Comparison of ENCODE assay signal across 8 cellular contexts in genomic region chr1:100539836-100540536, GRCh38. TPM values are rescaled to one million over a fixed set of nuclear protein-coding genes. Genes with fewer than 3 reads are reported as not detected.
A peak's percentile ranks its signal among the peaks of the same experiment; 100 is the strongest.
DNase-seq lines count a peak whose midpoint lies in the region; ATAC-seq, FAIRE-seq and TF ChIP-seq lines count a peak whose summit lies in the region.

No MANE protein-coding gene starts in this region.

- H3K9me3 ChIP-seq in BE2C = no peaks in the 10 kb centered on the region
- H3K9me3 ChIP-seq in astrocyte (ENCODE audit: insufficient read depth, low read depth, low read length) = no peaks in the 10 kb centered on the region

- H3K36me3 ChIP-seq in BE2C (no peaks in the 10 kb centered on the region), H7 (replicated peaks; ENCODE audit: control insufficient read depth, insufficient read depth, low read length) (no peaks in the 10 kb centered on the region), astrocyte (ENCODE audit: insufficient read depth, low read length) (no peaks in the 10 kb centered on the region)

- peak overlapping the region; percentile 54 for H3K4me3 Mint-ChIP-seq in astrocyte (ENCODE audit: unreplicated experiment)
- peak overlapping the region; percentile 70 to 76 for H3K4me3 Mint-ChIP-seq in stimulated activated naive CD8-positive, alpha-beta T cell treated with anti-CD3 and anti-CD28 coated beads, Interleukin-15, amount 100 ng/mL, for 72 hours

- DNase-seq in BE2C (no peak), H7 (no peak), astrocyte (ENCODE audit: low read depth) (peak; percentile 22), iris pigment epithelial cell (ENCODE audit: low read depth) (peak; percentile 40), HT-29 (ENCODE audit: low spot score) (no peak), MV-4-11 (lab: John Stamatoyannopoulos, UW) (no peak)
- peak; percentile 28 to 44 for DNase-seq in stimulated activated naive CD8-positive, alpha-beta T cell treated with anti-CD3 and anti-CD28 coated beads, Interleukin-15, amount 100 ng/mL, for 72 hours

- no peaks in the 10 kb centered on the region for H4K20me1 ChIP-seq in astrocyte (ENCODE audit: insufficient read depth, low read length)

- peak overlapping the region; percentile 85 for H3K4me2 ChIP-seq in astrocyte (ENCODE audit: low read length)

- TF ChIP-seq CTCF in BE2C (IDR thresholded peaks at IDR 0.05; ENCODE audit: low read depth, low read length) (no peak), astrocyte (IDR thresholded peaks at IDR 0.05; ENCODE audit: insufficient read depth, low read depth, low read length) (no peak)

- H2AFZ ChIP-seq in astrocyte (ENCODE audit: low read depth, low read length) = peak overlapping the region; percentile 82

- no peak overlapping the region for H3K9ac ChIP-seq in astrocyte (ENCODE audit: low read length)

- H3K27ac ChIP-seq in astrocyte (ENCODE audit: low read depth, low read length) = no peak overlapping the region

- H3K27me3 ChIP-seq in BE2C (peaks cover 67% of the 10 kb centered on the region), H7 (ENCODE audit: control insufficient read depth, insufficient read depth, low read length) (peaks cover 68% of the 10 kb centered on the region), astrocyte (ENCODE audit: insufficient read depth, low read length) (peaks cover 36% of the 10 kb centered on the region)

- ATAC-seq in stimulated activated naive CD8-positive, alpha-beta T cell treated with anti-CD3 and anti-CD28 coated beads, Interleukin-15, amount 100 ng/mL, for 72 hours = peak; percentile 47
- ATAC-seq in HG02798 (IDR thresholded peaks at IDR 0.05; ENCODE audit: poor library complexity, unreplicated experiment) = no peak

- H3K9me3 Mint-ChIP-seq in astrocyte (ENCODE audit: unreplicated experiment) = peaks cover 1% of the 10 kb centered on the region
- no peaks in the 10 kb centered on the region for H3K9me3 Mint-ChIP-seq in stimulated activated naive CD8-positive, alpha-beta T cell treated with anti-CD3 and anti-CD28 coated beads, Interleukin-15, amount 100 ng/mL, for 72 hours

- no peak overlapping the region for H3K27ac Mint-ChIP-seq in astrocyte (ENCODE audit: unreplicated experiment)
- no peak overlapping the region for H3K27ac Mint-ChIP-seq in stimulated activated naive CD8-positive, alpha-beta T cell treated with anti-CD3 and anti-CD28 coated beads, Interleukin-15, amount 100 ng/mL, for 72 hours

- FAIRE-seq in astrocyte (lab: Jason Lieb, UNC) = no peak

- H3K27me3 Mint-ChIP-seq in astrocyte (ENCODE audit: low read depth, unreplicated experiment) = peaks cover 54% of the 10 kb centered on the region
- H3K27me3 Mint-ChIP-seq in stimulated activated naive CD8-positive, alpha-beta T cell treated with anti-CD3 and anti-CD28 coated beads, Interleukin-15, amount 100 ng/mL, for 72 hours = peaks cover 68% of the 10 kb centered on the region

- no peaks in the 10 kb centered on the region for H3K4me1 Mint-ChIP-seq in astrocyte (ENCODE audit: low read depth, unreplicated experiment)
- peaks cover 19% of the 10 kb centered on the region for H3K4me1 Mint-ChIP-seq in stimulated activated naive CD8-positive, alpha-beta T cell treated with anti-CD3 and anti-CD28 coated beads, Interleukin-15, amount 100 ng/mL, for 72 hours

- H3K79me2 ChIP-seq in astrocyte (ENCODE audit: insufficient read depth, low read length) = no peaks in the 10 kb centered on the region

- H3K4me3 ChIP-seq in BE2C (ENCODE audit: low read depth, low read length) (peak overlapping the region; percentile 32; the same call in 1 of the 2 replicates), H7 (ENCODE audit: insufficient read depth, low read depth, low read length) (peak overlapping the region; percentile 36), astrocyte (ENCODE audit: insufficient read depth, low read depth, low read length) (peak overlapping the region; percentile 21)

- no peaks in the 10 kb centered on the region for H3K4me1 ChIP-seq in BE2C
- H3K4me1 ChIP-seq in astrocyte (ENCODE audit: insufficient read depth, low read length) = peaks cover 9% of the 10 kb centered on the region

- peaks cover 1% of the 10 kb centered on the region for H3K36me3 Mint-ChIP-seq in astrocyte (ENCODE audit: low read depth, unreplicated experiment)

RNA-seq across cellular contexts. Expression of gene GPR88, which starts 2.0 kb away (rescaled TPM):
- not detected for polyA plus RNA-seq in BE2C (2012; ENCODE audit: insufficient read depth, insufficient read length, low read depth)
- not detected in 2 replicates for total RNA-seq in H7 (2014; rRNA removed; shearing (Covaris generic))
- not detected in 2 replicates for total RNA-seq in astrocyte
- not detected in 2 replicates for total RNA-seq in HT-29 (2014; rRNA removed; shearing (Covaris generic))

Comparison
In these comparisons a context has a peak if more than half of its experiments do, and no peak if none do; other contexts are left out.
1. DNase-seq: peak in astrocyte (single experiment), iris pigment epithelial cell (single experiment) and stimulated activated naive CD8-positive, alpha-beta T cell treated with anti-CD3 and anti-CD28 coated beads, Interleukin-15, amount 100 ng/mL, for 72 hours (2 of 2); none in BE2C (single experiment), H7 (single experiment), HT-29 (single experiment) and MV-4-11 (single experiment).
2. Peak in every context shown above with its lines, with median percentiles within 50 percentile points of each other: H3K4me3 ChIP-seq.